8 cellular contexts compared by ENCODE assay signal in the genomic region with DNA sequence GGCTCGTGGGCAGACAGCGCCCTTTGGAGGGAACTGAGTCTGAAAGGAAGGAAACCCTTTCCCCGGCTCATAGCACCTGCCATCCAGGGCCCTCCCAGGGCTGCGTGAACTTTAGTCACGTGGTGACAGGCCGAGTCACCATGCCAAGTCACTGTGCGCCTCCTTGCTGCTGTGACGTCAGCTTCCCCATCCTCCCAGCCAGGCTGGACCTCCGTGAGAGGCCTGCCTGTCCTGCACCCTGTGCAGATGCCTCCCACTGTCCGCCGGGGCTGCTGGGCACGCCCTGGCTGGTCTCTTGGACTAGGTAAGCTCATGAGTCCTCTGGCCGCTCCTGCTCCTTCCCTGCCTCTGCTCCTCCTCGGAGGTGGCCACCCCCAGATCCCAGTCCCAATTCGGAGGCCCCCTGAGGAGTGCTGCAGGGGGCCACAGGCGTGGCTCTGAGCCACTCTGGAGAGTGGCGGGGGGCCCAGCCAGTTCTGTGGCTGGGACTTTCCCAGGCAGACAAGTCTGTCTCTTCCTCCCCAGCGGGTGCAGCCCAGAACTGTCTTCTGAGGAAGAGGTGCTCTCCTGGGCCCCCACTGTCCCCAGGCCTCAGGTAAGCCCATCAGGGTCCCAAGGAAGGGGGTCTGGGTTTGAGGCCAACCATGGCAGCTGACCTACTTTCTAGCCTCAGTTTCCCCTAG. TPM values are rescaled to one million over a fixed set of nuclear protein-coding genes. Genes with fewer than 3 reads are reported as not detected.
DNase-seq lines count a peak whose midpoint lies in the region; ATAC-seq lines count a peak whose summit lies in the region.
"Not testable (repeated sequence)": the region's sequence is repeated elsewhere in the genome, so short reads cannot be mapped to it uniquely, and the experiment has no call there.

No MANE protein-coding gene starts in this region.

- H3K27me3 Mint-ChIP-seq in IgD-negative memory B cell; T-helper 1 cell treated with Interleukin-12 subunit alpha and Interleukin-12 subunit beta and Interleukin-4 antibody, amounts not matched to agents 30 μg/mL and 1 μg/mL, for 36 hours (ENCODE audit: low read depth); effector memory CD8-positive, alpha-beta T cell; naive thymus-derived CD4-positive, alpha-beta T cell: not testable (repeated sequence)

- peak overlapping the region; percentile 33 for H3K27ac ChIP-seq in naive thymus-derived CD4-positive, alpha-beta T cell (ENCODE audit: low read depth, low read length)

- peak overlapping the region in 2 of 3 donors; percentile 83 to 97 for H3K27ac Mint-ChIP-seq in IgD-negative memory B cell
- peak overlapping the region; percentile 98 for H3K27ac Mint-ChIP-seq in T-helper 1 cell treated with Interleukin-12 subunit alpha and Interleukin-12 subunit beta and Interleukin-4 antibody, amounts not matched to agents 30 μg/mL and 1 μg/mL, for 36 hours
- peak overlapping the region; percentile 99 for H3K27ac Mint-ChIP-seq in effector memory CD8-positive, alpha-beta T cell
- H3K27ac Mint-ChIP-seq in naive thymus-derived CD4-positive, alpha-beta T cell, result peak overlapping the region in 5 of 9 donors; percentile 64 to 100 (median 84)

- H3K36me3 ChIP-seq in naive thymus-derived CD4-positive, alpha-beta T cell (ENCODE audit: control insufficient read depth in 2 of 3, insufficient read depth in 3 of 3, low read length in 3 of 3), result not testable (repeated sequence)

- POLR2A ChIA-PET in naive thymus-derived CD4-positive, alpha-beta T cell (lab: Charles Lee), result not testable (repeated sequence)

- DNase-seq in Daoy (ENCODE audit: low read depth) (peak; percentile 79), activated T-cell treated with anti-CD3 and anti-CD28 coated beads for 48 hours (ENCODE audit: low read depth) (peak; percentile 59)
- DNase-seq in effector memory CD8-positive, alpha-beta T cell, result peak; percentile 21 to 48 (median 44)
- peak in 2 of 9 donors; percentile 28 to 59 for DNase-seq in naive thymus-derived CD4-positive, alpha-beta T cell
- DNase-seq in stimulated activated CD8-positive, alpha-beta memory T cell treated with anti-CD3 and anti-CD28 coated beads, Interleukin-15, amount 100 ng/mL, for 4 hours (ENCODE audit: low read depth in 2 of 2), result peak; percentile 21 to 25

- CTCF ChIA-PET in naive thymus-derived CD4-positive, alpha-beta T cell (lab: Charles Lee), result not testable (repeated sequence)

- H3K27me3 ChIP-seq in naive thymus-derived CD4-positive, alpha-beta T cell (ENCODE audit: control insufficient read depth in 2 of 2, insufficient read depth in 2 of 2, low read length in 2 of 2), result not testable (repeated sequence)

- H3K4me3 Mint-ChIP-seq in IgD-negative memory B cell, result peak overlapping the region; percentile 86 to 94 (median 90)
- peak overlapping the region; percentile 86 for H3K4me3 Mint-ChIP-seq in T-helper 1 cell treated with Interleukin-12 subunit alpha and Interleukin-12 subunit beta and Interleukin-4 antibody, amounts not matched to agents 30 μg/mL and 1 μg/mL, for 36 hours
- H3K4me3 Mint-ChIP-seq in effector memory CD8-positive, alpha-beta T cell, result peak overlapping the region; percentile 88 to 90
- peak overlapping the region in 6 of 10 donors; percentile 23 to 96 (median 72) for H3K4me3 Mint-ChIP-seq in naive thymus-derived CD4-positive, alpha-beta T cell

- not testable (repeated sequence) for H3K4me3 ChIP-seq in naive thymus-derived CD4-positive, alpha-beta T cell (ENCODE audit: low read length)

- peak; percentile 69 for ATAC-seq in GM19351 (IDR thresholded peaks at IDR 0.05; ENCODE audit: unreplicated experiment)
- ATAC-seq in effector memory CD8-positive, alpha-beta T cell (replicated peaks), result peak; percentile 77
- ATAC-seq in naive thymus-derived CD4-positive, alpha-beta T cell, result peak; percentile 88

- not testable (repeated sequence) for H3K9me3 Mint-ChIP-seq in IgD-negative memory B cell; T-helper 1 cell treated with Interleukin-12 subunit alpha and Interleukin-12 subunit beta and Interleukin-4 antibody, amounts not matched to agents 30 μg/mL and 1 μg/mL, for 36 hours; effector memory CD8-positive, alpha-beta T cell; naive thymus-derived CD4-positive, alpha-beta T cell

- peaks cover 5 to 13% (median 9%) of the 10 kb centered on the region in 3 donors for H3K4me1 Mint-ChIP-seq in IgD-negative memory B cell
- H3K4me1 Mint-ChIP-seq in T-helper 1 cell treated with Interleukin-12 subunit alpha and Interleukin-12 subunit beta and Interleukin-4 antibody, amounts not matched to agents 30 μg/mL and 1 μg/mL, for 36 hours (ENCODE audit: low read depth), result peaks cover 32% of the 10 kb centered on the region
- peaks cover 16 to 32% of the 10 kb centered on the region in 2 donors for H3K4me1 Mint-ChIP-seq in effector memory CD8-positive, alpha-beta T cell (ENCODE audit: low read depth in 2 of 2)
- peaks cover 14 to 31% (median 19%) of the 10 kb centered on the region in 7 donors for H3K4me1 Mint-ChIP-seq in naive thymus-derived CD4-positive, alpha-beta T cell

- H3K36me3 Mint-ChIP-seq in IgD-negative memory B cell; T-helper 1 cell treated with Interleukin-12 subunit alpha and Interleukin-12 subunit beta and Interleukin-4 antibody, amounts not matched to agents 30 μg/mL and 1 μg/mL, for 36 hours (ENCODE audit: low read depth); naive thymus-derived CD4-positive, alpha-beta T cell: not testable (repeated sequence)
- H3K36me3 Mint-ChIP-seq in effector memory CD8-positive, alpha-beta T cell (ENCODE audit: insufficient read depth), result peaks cover 17% of the 10 kb centered on the region

- H3K4me1 ChIP-seq in naive thymus-derived CD4-positive, alpha-beta T cell (ENCODE audit: control insufficient read depth in 2 of 2, insufficient read depth in 2 of 2, low read length in 2 of 2), result not testable (repeated sequence)

- not testable (repeated sequence) for H3K9me3 ChIP-seq in naive thymus-derived CD4-positive, alpha-beta T cell (ENCODE audit: control insufficient read depth in 2 of 3, low read length in 3 of 3)

- intact Hi-C loops in naive thymus-derived CD4-positive, alpha-beta T cell (cut with micrococcal nuclease), result loop anchor here (10.0 kb wide), 3 partner anchors 53 to 933 kb away; partner anchors contain the start of genes GUCD1 (in 1 of the 2) and SNRPD3 (in 1 of the 2)

RNA-seq across cellular contexts. Expression of gene GGT1, which starts 4.6 kb away (rescaled TPM):
- 8.7 and 15.2 TPM in 2 replicates for total RNA-seq in Daoy (2014; rRNA removed; shearing (Covaris generic))
- polyA plus RNA-seq in IgD-negative memory B cell, result 10.8 TPM
- total RNA-seq in naive thymus-derived CD4-positive, alpha-beta T cell, result 10 to 100 TPM; 11.5 to 95.9 (median 12.8) TPM
- polyA plus RNA-seq in naive thymus-derived CD4-positive, alpha-beta T cell, result 1 to 10 TPM; 1.1 to 2.4 TPM

RNA-seq across cellular contexts. Expression of gene LRRC75B, which starts 14.7 kb away (rescaled TPM):
- 1.3 and 2.3 TPM in 2 replicates for total RNA-seq in Daoy (2014; rRNA removed; shearing (Covaris generic))
- polyA plus RNA-seq in IgD-negative memory B cell, result 0.63 TPM
- total RNA-seq in naive thymus-derived CD4-positive, alpha-beta T cell, result 1 to 10 TPM in 2 of 5 experiments, not detected in 3; 2.4 to 2.5 TPM
- not detected for polyA plus RNA-seq in naive thymus-derived CD4-positive, alpha-beta T cell

RNA-seq across cellular contexts. Expression of gene SNRPD3, which starts 51.8 kb away (rescaled TPM):
- total RNA-seq in Daoy (2014; rRNA removed; shearing (Covaris generic)), result 201 and 204 TPM in 2 replicates
- polyA plus RNA-seq in IgD-negative memory B cell, result 141 TPM
- 10 to 100 TPM; 47.5 to 94.5 (median 73.9) TPM for total RNA-seq in naive thymus-derived CD4-positive, alpha-beta T cell
- polyA plus RNA-seq in naive thymus-derived CD4-positive, alpha-beta T cell, result 10 to 100 TPM; 84.2 to 95.1 TPM

RNA-seq across cellular contexts. Expression of gene GUCD1, which starts 52.6 kb away (rescaled TPM):
- 73.8 and 99.7 TPM in 2 replicates for total RNA-seq in Daoy (2014; rRNA removed; shearing (Covaris generic))
- 323 TPM for polyA plus RNA-seq in IgD-negative memory B cell
- 100 to 1,000 TPM in 1 of 5 experiments, 10 to 100 TPM in 4; 57.9 to 131 (median 63.4) TPM for total RNA-seq in naive thymus-derived CD4-positive, alpha-beta T cell
- 10 to 100 TPM; 33.1 to 54.5 TPM for polyA plus RNA-seq in naive thymus-derived CD4-positive, alpha-beta T cell
